Comparison of ENCODE assay signal across 8 cellular contexts in genomic region chrX:103343105-103343504, GRCh38. TPM values are rescaled to one million over a fixed set of nuclear protein-coding genes. Genes with fewer than 3 reads are reported as not detected.
DNase-seq lines count a peak whose midpoint lies in the region; ATAC-seq and TF ChIP-seq lines count a peak whose summit lies in the region.

No MANE protein-coding gene starts in this region.

- DNase-seq in heart left ventricle, result no peak
- DNase-seq in left ventricle myocardium superior, result no peak
- peak; percentile 20 for DNase-seq in RWPE1 (ENCODE audit: low spot score)
- DNase-seq in breast epithelium (ENCODE audit: low spot score in 2 of 2), result no peak
- DNase-seq in lower lobe of right lung, result no peak
- no peak for DNase-seq in upper lobe of left lung
- no peak for DNase-seq in GM19240 (ENCODE audit: insufficient read length, low spot score)

- H3K36me3 ChIP-seq in heart left ventricle (no peaks in the 10 kb centered on the region), breast epithelium (no peaks in the 10 kb centered on the region), lower lobe of right lung (no peaks in the 10 kb centered on the region), upper lobe of left lung (no peaks in the 10 kb centered on the region)

- WGBS in heart left ventricle, 4 donors, result 2 to 29% (median 11%) methylated on average over 2 of the region's 2 CpGs
- WGBS in upper lobe of left lung, 2 donors, result 4 to 19% methylated on average over 2 of the region's 2 CpGs

- H3K4me3 ChIP-seq in heart left ventricle (no peak overlapping the region), breast epithelium (no peak overlapping the region), lower lobe of right lung (no peak overlapping the region), upper lobe of left lung (no peak overlapping the region)

- no peaks in the 10 kb centered on the region for H3K4me1 ChIP-seq in heart left ventricle
- H3K4me1 ChIP-seq in breast epithelium, result no peaks in the 10 kb centered on the region
- H3K4me1 ChIP-seq in lower lobe of right lung, result no peaks in the 10 kb centered on the region
- H3K4me1 ChIP-seq in upper lobe of left lung, result no peaks in the 10 kb centered on the region

- no peak overlapping the region for H3K27ac ChIP-seq in heart left ventricle
- no peak overlapping the region for H3K27ac ChIP-seq in RWPE1
- H3K27ac ChIP-seq in breast epithelium, result no peak overlapping the region
- no peak overlapping the region for H3K27ac ChIP-seq in lower lobe of right lung
- H3K27ac ChIP-seq in upper lobe of left lung, result no peak overlapping the region

- intact Hi-C loops in heart left ventricle (cut with DNase I), result loop anchor here in 6 of 10 donors (2.0 to 5.0 kb wide), 2 partner anchors 122 to 124 kb away; no protein-coding TSS in a partner anchor
- intact Hi-C loops in left ventricle myocardium superior (cut with micrococcal nuclease), result loop anchor here (2.0 kb wide), 1 partner anchor 122 kb away; no protein-coding TSS in a partner anchor
- intact Hi-C loops in breast epithelium (cut with DNase I; ENCODE audit: low total_unique reads), result no loop called here
- intact Hi-C loops in lower lobe of right lung (cut with DNase I), result no loop called here

- no peak for TF ChIP-seq EP300 in upper lobe of left lung (IDR thresholded peaks at IDR 0.05)

- TF ChIP-seq CTCF in heart left ventricle (IDR thresholded peaks at IDR 0.05), result peak; percentile 50 to 73 (median 65)
- peak; percentile 67 for TF ChIP-seq CTCF in RWPE1 (conservative IDR thresholded peaks at IDR 0.05; ENCODE audit: low read depth)
- peak; percentile 49 to 57 (median 54) for TF ChIP-seq CTCF in breast epithelium (IDR thresholded peaks at IDR 0.05)
- peak; percentile 60 for TF ChIP-seq CTCF in lower lobe of right lung (IDR thresholded peaks at IDR 0.05)
- peak; percentile 55 to 64 (median 62) for TF ChIP-seq CTCF in upper lobe of left lung (IDR thresholded peaks at IDR 0.05)

- H3K9me3 ChIP-seq in heart left ventricle (no peaks in the 10 kb centered on the region), breast epithelium (no peaks in the 10 kb centered on the region), lower lobe of right lung (no peaks in the 10 kb centered on the region), upper lobe of left lung (no peaks in the 10 kb centered on the region)

- ATAC-seq in heart left ventricle (peak in 1 of 4 donors; percentile 29), left ventricle myocardium superior (no peak), HG02885 (IDR thresholded peaks at IDR 0.05; ENCODE audit: poor library complexity, unreplicated experiment) (peak; percentile 76), lower lobe of right lung (peak in 1 of 2 donors; percentile 52), upper lobe of left lung (ENCODE audit: low FRiP score in 2 of 2) (peak in 1 of 2 donors; percentile 56)

- POLR2A ChIA-PET in RWPE1 (lab: Yijun Ruan, JAX; ENCODE audit: low non-redundant PET), result no interaction called here

- no peak for TF ChIP-seq POLR2A in heart left ventricle (IDR thresholded peaks at IDR 0.05)
- no peak for TF ChIP-seq POLR2A in breast epithelium (IDR thresholded peaks at IDR 0.05)
- TF ChIP-seq POLR2A in upper lobe of left lung (IDR thresholded peaks at IDR 0.05), result no peak

- H3K27me3 ChIP-seq in heart left ventricle, result peaks cover 0 to 45% (median 0%) of the 10 kb centered on the region in 9 donors
- peaks cover 0 to 33% of the 10 kb centered on the region in 2 donors for H3K27me3 ChIP-seq in breast epithelium
- H3K27me3 ChIP-seq in lower lobe of right lung (ENCODE audit: low read depth), result no peaks in the 10 kb centered on the region
- no peaks in the 10 kb centered on the region for H3K27me3 ChIP-seq in upper lobe of left lung

- CTCF ChIA-PET in RWPE1 (lab: Yijun Ruan, JAX), result interaction anchor here (0.9 kb wide), 1 partner anchor 128 kb away, joined by 3 read pairs; no protein-coding TSS in a partner anchor

RNA-seq across cellular contexts. Expression of gene TCEAL7, which starts 13.1 kb away (rescaled TPM):
- total RNA-seq in heart left ventricle (1 to 10 TPM; 1.5 to 5.8 (median 3.1) TPM), left ventricle myocardium superior (4.0 TPM), breast epithelium (10 to 100 TPM in 2 of 3 donors, 1 to 10 TPM in 1; 2.9 to 11.1 (median 10.8) TPM), lower lobe of right lung (3.2 TPM), upper lobe of left lung (1 to 10 TPM in 3 of 6 donors, under 1 TPM in 2, not detected in 1; 0.78 to 2.8 (median 1.8) TPM)
- 1 to 10 TPM; 2.6 to 3.1 TPM for polyA plus RNA-seq in heart left ventricle

RNA-seq across cellular contexts. Expression of gene TCEAL9, which starts 13.2 kb away (rescaled TPM):
- total RNA-seq in heart left ventricle, result 10 to 100 TPM; 15.7 to 60.3 (median 27.1) TPM
- 10 to 100 TPM; 56.5 to 59.7 TPM for polyA plus RNA-seq in heart left ventricle
- total RNA-seq in left ventricle myocardium superior, result 18.4 TPM
- total RNA-seq in breast epithelium, result 10 to 100 TPM; 47.4 to 94.5 (median 92.8) TPM
- 34.6 TPM for total RNA-seq in lower lobe of right lung
- total RNA-seq in upper lobe of left lung, result 10 to 100 TPM; 32.2 to 92.7 (median 36.4) TPM

RNA-seq across cellular contexts. Expression of gene BEX2, which starts 32.3 kb away (rescaled TPM):
- total RNA-seq in heart left ventricle (1 to 10 TPM in 6 of 9 donors, under 1 TPM in 2, not detected in 1; 0.35 to 4.9 (median 1.7) TPM), left ventricle myocardium superior (1.3 TPM), breast epithelium (10 to 100 TPM in 2 of 3 donors, 1 to 10 TPM in 1; 1.4 to 29.4 (median 12.5) TPM), lower lobe of right lung (14.3 TPM), upper lobe of left lung (10 to 100 TPM; 13.7 to 39.1 (median 24.6) TPM)
- polyA plus RNA-seq in heart left ventricle, result 1 to 10 TPM; 1.1 to 6.6 TPM

RNA-seq across cellular contexts. Expression of gene BEX3, which starts 33.2 kb away (rescaled TPM):
- total RNA-seq in heart left ventricle (100 to 1,000 TPM; 109 to 153 (median 122) TPM), left ventricle myocardium superior (147 TPM), breast epithelium (100 to 1,000 TPM in 2 of 3 donors, 10 to 100 TPM in 1; 95.4 to 133 (median 121) TPM), lower lobe of right lung (93.9 TPM), upper lobe of left lung (100 to 1,000 TPM in 4 of 6 donors, 10 to 100 TPM in 2; 89.4 to 204 (median 142) TPM)
- 10 to 100 TPM; 74.4 to 85.3 TPM for polyA plus RNA-seq in heart left ventricle

Comparison
In these comparisons a context has a peak if more than half of its experiments do, and no peak if none do; other contexts are left out.
1. intact Hi-C loops: an anchor here in heart left ventricle (2.0 to 5.0 kb wide) and left ventricle myocardium superior (2.0 kb wide); none called in breast epithelium and lower lobe of right lung.